8 cellular contexts compared by ENCODE assay signal in genomic region chr20:59743308-59743707, GRCh38.
"Had no signal": no experiment of that assay in that cellular context is flagged by ENCODE, and none has a peak within 500 bp of the region (broad histone marks: within the 10 kb centered on the region; RNA-seq: fewer than 3 reads in every experiment).

No MANE protein-coding gene starts in this region.

- H3K4me3 ChIP-seq: GM23248, GM23338, HAP-1 had no signal

- H3K4me1 Mint-ChIP-seq: GM23338, H9 had no signal

- H3K27ac Mint-ChIP-seq: GM23338, H9, HFFc6 had no signal

- H3K27ac ChIP-seq: GM23248 had no signal

- H3K4me1 ChIP-seq: HAP-1 had no signal

- H3K36me3 ChIP-seq: HAP-1 had no signal

- H2AFZ ChIP-seq: GM23248, GM23338 had no signal

- H3K4me2 ChIP-seq: GM23338 had no signal

- DNase-seq: GM23248, GOT3, H7, HCEC 1CT, HFFc6 had no signal

- H3K9me3 Mint-ChIP-seq: GM23338 had no signal

- H3K9me3 ChIP-seq: HAP-1 had no signal

- H3K4me3 Mint-ChIP-seq: GM23338, H9, HFFc6 had no signal

- H3K9ac ChIP-seq: GM23248 had no signal
